Comparison of ENCODE assay signal across 19 cellular contexts in genomic region chr6:128631031-128631430, GRCh38.
DNase-seq lines count a peak whose midpoint lies in the region; ATAC-seq and TF ChIP-seq lines count a peak whose summit lies in the region.
"Had no signal": no experiment of that assay in that cellular context is flagged by ENCODE, and none has a peak within 500 bp of the region (broad histone marks: within the 10 kb centered on the region; RNA-seq: fewer than 3 reads in every experiment).

No MANE protein-coding gene starts in this region.

- no peak for TF ChIP-seq CTCF in RWPE2 (IDR thresholded peaks at IDR 0.05; ENCODE audit: poor library complexity, severe bottlenecking)
- TF ChIP-seq CTCF in smooth muscle cell (IDR thresholded peaks at IDR 0.05; ENCODE audit: borderline replicate concordance, insufficient read depth, poor library complexity, severe bottlenecking), result no peak

- H3K4me2 ChIP-seq in smooth muscle cell, result no peak overlapping the region
- H3K4me2 ChIP-seq: BLaER1 had no signal

- no peak overlapping the region for H3K9ac ChIP-seq in smooth muscle cell (ENCODE audit: low read depth)
- H3K9ac ChIP-seq: BLaER1 had no signal

- H3K9me3 ChIP-seq in right cardiac atrium (ENCODE audit: control insufficient read depth, low read length), result no peaks in the 10 kb centered on the region
- H3K9me3 ChIP-seq in RWPE2 (ENCODE audit: severe bottlenecking), result no peaks in the 10 kb centered on the region
- H3K9me3 ChIP-seq in smooth muscle cell (replicated peaks; ENCODE audit: low read depth), result no peaks in the 10 kb centered on the region
- H3K9me3 ChIP-seq: BLaER1, Caco-2 had no signal

- no peak overlapping the region for H3K27ac ChIP-seq in right cardiac atrium (ENCODE audit: low read length)
- H3K27ac ChIP-seq in RWPE2 (ENCODE audit: poor library complexity, severe bottlenecking), result peak overlapping the region; percentile 33
- no peak overlapping the region for H3K27ac ChIP-seq in smooth muscle cell (ENCODE audit: low read depth)
- H3K27ac ChIP-seq: 22Rv1, BLaER1, C4-2B had no signal

- 60% methylated on average over 5 of the region's 5 CpGs for WGBS in right cardiac atrium
- WGBS in smooth muscle cell (ENCODE audit: low lambda C conversion rate), result 92% methylated on average over 5 of the region's 5 CpGs

- H3K36me3 ChIP-seq in RWPE2 (ENCODE audit: low read depth) (no peaks in the 10 kb centered on the region), smooth muscle cell (ENCODE audit: low read depth) (no peaks in the 10 kb centered on the region)
- H3K36me3 ChIP-seq: BLaER1 had no signal

- no peaks in the 10 kb centered on the region for H4K20me1 ChIP-seq in smooth muscle cell (ENCODE audit: low read depth)
- H4K20me1 ChIP-seq: BLaER1 had no signal

- peak overlapping the region; percentile 21 for H2AFZ ChIP-seq in smooth muscle cell (ENCODE audit: low read depth)

- DNase-seq in Right ventricle myocardium inferior (ENCODE audit: missing footprints) (no peak), right cardiac atrium (no peak), RWPE2 (ENCODE audit: low spot score) (no peak), left ventricle myocardium superior (no peak), smooth muscle cell (lab: John Stamatoyannopoulos, UW; ENCODE audit: unreplicated experiment) (no peak), left colon (no peak), ureter (ENCODE audit: low spot score) (no peak)
- DNase-seq: Caco-2; CD4-positive, CD25-positive, alpha-beta regulatory T cell; CD8-positive, alpha-beta T cell; DMS153; DMS79; GF-D8; H7; HCEC 1CT had no signal

- no peaks in the 10 kb centered on the region for H3K79me2 ChIP-seq in smooth muscle cell (ENCODE audit: low read depth)

- intact Hi-C loops in Right ventricle myocardium inferior (cut with DNase I) (no loop called here), right cardiac atrium (cut with DNase I) (no loop called here), left ventricle myocardium superior (cut with micrococcal nuclease) (no loop called here), left colon (cut with DNase I, micrococcal nuclease) (no loop called here)

- no peaks in the 10 kb centered on the region for H3K27me3 ChIP-seq in right cardiac atrium (ENCODE audit: control insufficient read depth, insufficient read depth)
- H3K27me3 ChIP-seq in RWPE2 (ENCODE audit: insufficient read depth, poor library complexity, severe bottlenecking), result no peaks in the 10 kb centered on the region
- no peaks in the 10 kb centered on the region for H3K27me3 ChIP-seq in smooth muscle cell (ENCODE audit: low read depth)
- H3K27me3 ChIP-seq: BLaER1 had no signal

- no peaks in the 10 kb centered on the region for H3F3A ChIP-seq in smooth muscle cell (ENCODE audit: low read depth)

- no peak overlapping the region for H3K4me3 ChIP-seq in right cardiac atrium (ENCODE audit: low read length)
- H3K4me3 ChIP-seq in RWPE2 (ENCODE audit: severe bottlenecking), result no peak overlapping the region
- H3K4me3 ChIP-seq in smooth muscle cell, result no peak overlapping the region
- H3K4me3 ChIP-seq: BLaER1 had no signal

- ATAC-seq in Right ventricle myocardium inferior (peak; percentile 41), right cardiac atrium (no peak), RWPE2 (ENCODE audit: low read depth) (no peak), left ventricle myocardium superior (peak; percentile 75), left colon (no peak), GM19023 (IDR thresholded peaks at IDR 0.05; ENCODE audit: unreplicated experiment) (no peak)
- ATAC-seq: CD8-positive, alpha-beta T cell had no signal

- H3K4me1 ChIP-seq in right cardiac atrium (ENCODE audit: control insufficient read depth, insufficient read depth, low read length) (no peaks in the 10 kb centered on the region), RWPE2 (ENCODE audit: insufficient read depth, poor library complexity, severe bottlenecking) (peaks cover 27% of the 10 kb centered on the region), smooth muscle cell (ENCODE audit: low read depth) (no peaks in the 10 kb centered on the region)
- H3K4me1 ChIP-seq: BLaER1, Caco-2 had no signal

Comparison
In these comparisons a context has a peak if more than half of its experiments do, and no peak if none do; other contexts are left out.
1. ATAC-seq: peak in Right ventricle myocardium inferior (single experiment) and left ventricle myocardium superior (single experiment); none in right cardiac atrium (0 of 2), RWPE2 (single experiment), left colon (single experiment) and GM19023 (single experiment).